Comparison of ENCODE assay signal across 2 cellular contexts in genomic region chr11:130163346-130164220, GRCh38.
A peak's percentile ranks its signal among the peaks of the same experiment; 100 is the strongest.
TF ChIP-seq lines count a peak whose summit lies in the region.

No MANE protein-coding gene starts in this region.

TF ChIP-seq in HEK293, 187 proteins besides CTCF, POLR2A, EP300 and RAD21 (continued from another document):
- no peak for TF ChIP-seq ZNF311 (tag by site-specific recombination; IDR thresholded peaks at IDR 0.05; ENCODE audit: borderline replicate concordance)
- TF ChIP-seq ZNF121 (tag by site-specific recombination; IDR thresholded peaks at IDR 0.05) = peak; percentile 61; the same call in 1 of the 2 replicates
- TF ChIP-seq ZXDB (tag by site-specific recombination; IDR thresholded peaks at IDR 0.05) = peak; percentile 64
- no peak for TF ChIP-seq ZNF2 (tag by site-specific recombination; IDR thresholded peaks at IDR 0.05)
- no peak for TF ChIP-seq ZNF221 (tag by site-specific recombination; IDR thresholded peaks at IDR 0.05; ENCODE audit: borderline replicate concordance)
- TF ChIP-seq PBX3 (CRISPR knock-in tag; IDR thresholded peaks at IDR 0.05) = no peak
- TF ChIP-seq ZFP3 (tag by site-specific recombination; IDR thresholded peaks at IDR 0.05; ENCODE audit: low read depth) = no peak
- 0 out of 2 replicates have a peak, but pooled peaks have one; percentile 43 for TF ChIP-seq ZBTB48 (tag by site-specific recombination; IDR thresholded peaks at IDR 0.05)

TF ChIP-seq in H1, 55 proteins besides CTCF, POLR2A, EP300 and RAD21 (continued from another document):
- TF ChIP-seq MAX (IDR thresholded peaks at IDR 0.05) (0 out of 2 replicates have a peak, but pooled peaks have one; percentile 33), EGR1 (IDR thresholded peaks at IDR 0.05; ENCODE audit: borderline replicate concordance, low read depth, low read length) (no peak), FOSL1 (IDR thresholded peaks at IDR 0.05; ENCODE audit: insufficient read depth, low read depth, low read length) (no peak), GTF2F1 (IDR thresholded peaks at IDR 0.05; ENCODE audit: borderline replicate concordance, low read depth, low read length) (no peak), RBBP5 (IDR thresholded peaks at IDR 0.05; ENCODE audit: borderline replicate concordance, low read depth, low read length) (no peak), TCF12 (IDR thresholded peaks at IDR 0.05; ENCODE audit: low read depth, low read length) (no peak), NANOG (IDR thresholded peaks at IDR 0.05; ENCODE audit: insufficient read depth, low read depth, low read length, poor library complexity, severe bottlenecking) (no peak)
